In the genomic region with DNA sequence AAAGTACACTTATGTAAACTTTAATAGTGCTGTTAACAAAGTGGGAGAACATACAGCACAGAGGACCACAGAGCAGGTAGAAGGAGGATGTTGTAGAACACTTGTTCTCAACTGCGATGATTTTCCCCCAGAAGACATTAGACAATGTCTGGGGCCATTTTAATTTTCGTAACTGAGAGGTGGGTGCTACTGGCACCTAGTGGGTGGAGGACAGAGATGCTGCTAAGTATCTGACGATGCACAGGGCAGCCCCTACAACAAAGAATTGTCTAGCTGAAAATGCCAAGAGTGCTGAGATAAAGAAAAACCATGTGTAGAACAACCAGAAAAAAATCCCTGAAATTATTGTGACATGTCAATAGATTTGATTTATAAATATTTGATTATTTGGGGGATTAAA, we compare ENCODE assay signal across 1 cellular context.
TF ChIP-seq lines count a peak whose summit lies in the region.

No MANE protein-coding gene starts in this region.

TF ChIP-seq in HepG2, 621 proteins besides CTCF, POLR2A, EP300 and RAD21:
- TF ChIP-seq, protein P1, sequence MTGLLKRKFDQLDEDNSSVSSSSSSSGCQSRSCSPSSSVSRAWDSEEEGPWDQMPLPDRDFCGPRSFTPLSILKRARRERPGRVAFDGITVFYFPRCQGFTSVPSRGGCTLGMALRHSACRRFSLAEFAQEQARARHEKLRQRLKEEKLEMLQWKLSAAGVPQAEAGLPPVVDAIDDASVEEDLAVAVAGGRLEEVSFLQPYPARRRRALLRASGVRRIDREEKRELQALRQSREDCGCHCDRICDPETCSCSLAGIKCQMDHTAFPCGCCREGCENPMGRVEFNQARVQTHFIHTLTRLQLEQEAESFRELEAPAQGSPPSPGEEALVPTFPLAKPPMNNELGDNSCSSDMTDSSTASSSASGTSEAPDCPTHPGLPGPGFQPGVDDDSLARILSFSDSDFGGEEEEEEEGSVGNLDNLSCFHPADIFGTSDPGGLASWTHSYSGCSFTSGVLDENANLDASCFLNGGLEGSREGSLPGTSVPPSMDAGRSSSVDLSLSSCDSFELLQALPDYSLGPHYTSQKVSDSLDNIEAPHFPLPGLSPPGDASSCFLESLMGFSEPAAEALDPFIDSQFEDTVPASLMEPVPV (CRISPR knock-in tag; IDR thresholded peaks at IDR 0.05): no peak
- TF ChIP-seq, protein P2, sequence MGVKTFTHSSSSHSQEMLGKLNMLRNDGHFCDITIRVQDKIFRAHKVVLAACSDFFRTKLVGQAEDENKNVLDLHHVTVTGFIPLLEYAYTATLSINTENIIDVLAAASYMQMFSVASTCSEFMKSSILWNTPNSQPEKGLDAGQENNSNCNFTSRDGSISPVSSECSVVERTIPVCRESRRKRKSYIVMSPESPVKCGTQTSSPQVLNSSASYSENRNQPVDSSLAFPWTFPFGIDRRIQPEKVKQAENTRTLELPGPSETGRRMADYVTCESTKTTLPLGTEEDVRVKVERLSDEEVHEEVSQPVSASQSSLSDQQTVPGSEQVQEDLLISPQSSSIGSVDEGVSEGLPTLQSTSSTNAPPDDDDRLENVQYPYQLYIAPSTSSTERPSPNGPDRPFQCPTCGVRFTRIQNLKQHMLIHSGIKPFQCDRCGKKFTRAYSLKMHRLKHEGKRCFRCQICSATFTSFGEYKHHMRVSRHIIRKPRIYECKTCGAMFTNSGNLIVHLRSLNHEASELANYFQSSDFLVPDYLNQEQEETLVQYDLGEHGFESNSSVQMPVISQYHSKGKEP (CRISPR knock-in tag; IDR thresholded peaks at IDR 0.05): no peak
- 0 out of 2 replicates have a peak, but pooled peaks have one; percentile 44 for TF ChIP-seq EHMT2 (IDR thresholded peaks at IDR 0.05; ENCODE audit: borderline replicate concordance, low read depth, low read length)
- TF ChIP-seq, protein P3, sequence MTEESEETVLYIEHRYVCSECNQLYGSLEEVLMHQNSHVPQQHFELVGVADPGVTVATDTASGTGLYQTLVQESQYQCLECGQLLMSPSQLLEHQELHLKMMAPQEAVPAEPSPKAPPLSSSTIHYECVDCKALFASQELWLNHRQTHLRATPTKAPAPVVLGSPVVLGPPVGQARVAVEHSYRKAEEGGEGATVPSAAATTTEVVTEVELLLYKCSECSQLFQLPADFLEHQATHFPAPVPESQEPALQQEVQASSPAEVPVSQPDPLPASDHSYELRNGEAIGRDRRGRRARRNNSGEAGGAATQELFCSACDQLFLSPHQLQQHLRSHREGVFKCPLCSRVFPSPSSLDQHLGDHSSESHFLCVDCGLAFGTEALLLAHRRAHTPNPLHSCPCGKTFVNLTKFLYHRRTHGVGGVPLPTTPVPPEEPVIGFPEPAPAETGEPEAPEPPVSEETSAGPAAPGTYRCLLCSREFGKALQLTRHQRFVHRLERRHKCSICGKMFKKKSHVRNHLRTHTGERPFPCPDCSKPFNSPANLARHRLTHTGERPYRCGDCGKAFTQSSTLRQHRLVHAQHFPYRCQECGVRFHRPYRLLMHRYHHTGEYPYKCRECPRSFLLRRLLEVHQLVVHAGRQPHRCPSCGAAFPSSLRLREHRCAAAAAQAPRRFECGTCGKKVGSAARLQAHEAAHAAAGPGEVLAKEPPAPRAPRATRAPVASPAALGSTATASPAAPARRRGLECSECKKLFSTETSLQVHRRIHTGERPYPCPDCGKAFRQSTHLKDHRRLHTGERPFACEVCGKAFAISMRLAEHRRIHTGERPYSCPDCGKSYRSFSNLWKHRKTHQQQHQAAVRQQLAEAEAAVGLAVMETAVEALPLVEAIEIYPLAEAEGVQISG (CRISPR knock-in tag; IDR thresholded peaks at IDR 0.05): peak; percentile 83; the same call in 1 of the 2 replicates
